8 cellular contexts compared by ENCODE assay signal in genomic region chr1:167635233-167635648, GRCh38. TPM values are rescaled to one million over a fixed set of nuclear protein-coding genes. Genes with fewer than 3 reads are reported as not detected.
DNase-seq lines count a peak whose midpoint lies in the region; ATAC-seq and TF ChIP-seq lines count a peak whose summit lies in the region.

No MANE protein-coding gene starts in this region.

- no peak; a peak in 1 of 4 replicates for TF ChIP-seq CTCF in GM23338 (conservative IDR thresholded peaks at IDR 0.05; ENCODE audit: low read depth in 2 of 2)
- TF ChIP-seq CTCF in heart left ventricle (IDR thresholded peaks at IDR 0.05), result no peak
- TF ChIP-seq CTCF in omental fat pad (IDR thresholded peaks at IDR 0.05), result no peak

- H3K4me1 ChIP-seq in GM23338 (ENCODE audit: insufficient read depth) (peaks cover 34% of the 10 kb centered on the region), heart left ventricle (peaks cover 9 to 87% (median 66%) of the 10 kb centered on the region in 12 donors)

- no peak overlapping the region for H3K27ac Mint-ChIP-seq in GM23338

- intact Hi-C loops in heart left ventricle (cut with DNase I), result loop anchor here in 4 of 10 donors (2.0 to 10.0 kb wide), 2 partner anchors 16 to 50 kb away; no protein-coding TSS in a partner anchor

- no peaks in the 10 kb centered on the region for H3K36me3 Mint-ChIP-seq in GM23338 (ENCODE audit: low read depth)

- peak; percentile 92 for ATAC-seq in GM23338
- peak; percentile 47 to 80 (median 74) for ATAC-seq in heart left ventricle
- peak; percentile 77 for ATAC-seq in omental fat pad (ENCODE audit: low FRiP score)
- ATAC-seq in GM18498 (IDR thresholded peaks at IDR 0.05; ENCODE audit: unreplicated experiment), result no peak

- peak overlapping the region; percentile 47; the same call in 2 of the 3 replicates for H3K4me3 Mint-ChIP-seq in GM23338

- peaks cover 45% of the 10 kb centered on the region for H3K4me1 Mint-ChIP-seq in GM23338

- no peaks in the 10 kb centered on the region for H3K9me2 ChIP-seq in GM23338 (ENCODE audit: insufficient read depth)

- H3K36me3 ChIP-seq in GM23338 (ENCODE audit: insufficient read depth) (no peaks in the 10 kb centered on the region), heart left ventricle (peaks cover 0 to 41% (median 7%) of the 10 kb centered on the region in 9 donors)

- peak overlapping the region; percentile 70 for H3K4me2 ChIP-seq in GM23338

- H3F3A ChIP-seq in GM23338 (replicated peaks; ENCODE audit: low read depth), result no peaks in the 10 kb centered on the region

- peak overlapping the region; percentile 42 for H3K4me3 ChIP-seq in GM23338
- H3K4me3 ChIP-seq in heart left ventricle, result peak overlapping the region in 8 of 12 donors; percentile 3 to 31 (median 24)

- H2AFZ ChIP-seq in GM23338, result peak overlapping the region; percentile 61

- H3K27me3 ChIP-seq in GM23338 (ENCODE audit: insufficient read depth) (peaks cover 40% of the 10 kb centered on the region), heart left ventricle (no peaks in the 10 kb centered on the region)

- 4 to 23% (median 13%) methylated on average over 11 to 18 of the region's 18 CpGs for WGBS in heart left ventricle, 4 donors

- no peaks in the 10 kb centered on the region for H3K9me3 ChIP-seq in heart left ventricle

- no peaks in the 10 kb centered on the region for H3K79me2 ChIP-seq in GM23338 (replicated peaks; ENCODE audit: insufficient read depth)

- TF ChIP-seq POLR2A in heart left ventricle (IDR thresholded peaks at IDR 0.05), result peak in 1 of 2 donors; percentile 13

- DNase-seq in GM23338 (ENCODE audit: low spot score), result peak; percentile 85
- peak; percentile 61 for DNase-seq in NCI-H82 treated with DMSO at 0.1 percent for 48 hours (lab: John Stamatoyannopoulos, UW; ENCODE audit: unreplicated experiment)
- DNase-seq in heart left ventricle, result peak; percentile 64 to 81 (median 68)
- no peak for DNase-seq in omental fat pad (ENCODE audit: low spot score)
- no peak for DNase-seq in dedifferentiated amniotic fluid mesenchymal stem cell (ENCODE audit: extremely low spot score)
- DNase-seq in GOT3 (lab: John Stamatoyannopoulos, UW), result no peak
- DNase-seq in stimulated activated CD4-positive, alpha-beta T cell treated with anti-CD3 and anti-CD28 coated beads, Interleukin-15, amount 100 ng/mL, for 24 hours, result no peak

- no peaks in the 10 kb centered on the region for H3K9me3 Mint-ChIP-seq in GM23338

- peaks cover 22% of the 10 kb centered on the region for H3K27me3 Mint-ChIP-seq in GM23338 (ENCODE audit: insufficient read depth, low read depth, poor library complexity)

- no peak overlapping the region for H3K27ac ChIP-seq in GM23338 (ENCODE audit: low read depth)
- H3K27ac ChIP-seq in heart left ventricle, result peak overlapping the region; percentile 15 to 99 (median 78)

- no peaks in the 10 kb centered on the region for H4K20me1 ChIP-seq in GM23338 (replicated peaks; ENCODE audit: insufficient read depth)

TF ChIP-seq in GM23338, 12 proteins besides CTCF, POLR2A, EP300 and RAD21 (continues in another document):
- TF ChIP-seq ZNF462 (CRISPR knock-in tag; IDR thresholded peaks at IDR 0.05) (no peak), ZNF114 (CRISPR knock-in tag; IDR thresholded peaks at IDR 0.05) (no peak), CREB1 (CRISPR knock-in tag; IDR thresholded peaks at IDR 0.05; ENCODE audit: low read depth) (no peak), ETS1 (IDR thresholded peaks at IDR 0.05) (no peak), EZH2phosphoT487 (IDR thresholded peaks at IDR 0.05; ENCODE audit: unreplicated experiment) (no peak), EZH2 (IDR thresholded peaks at IDR 0.05; ENCODE audit: low read depth, unreplicated experiment) (no peak)

RNA-seq across cellular contexts. Expression of gene RCSD1, which starts 5.2 kb away (rescaled TPM):
- 0.73 TPM in 1 of 2 replicates, not detected in the other for total RNA-seq in GM23338 (2014; rRNA removed; shearing (Covaris generic))
- 0.18 and 0.42 TPM in 2 replicates for polyA plus RNA-seq in GM23338 (2016; fragmentation: Nextera tagmentation; extraction: Ambion mirVana)
- total RNA-seq in heart left ventricle, result 10 to 100 TPM; 25.0 to 51.5 (median 38.1) TPM
- 10 to 100 TPM; 14.1 to 14.2 TPM for polyA plus RNA-seq in heart left ventricle
- total RNA-seq in omental fat pad, result 10 to 100 TPM; 11.3 to 37.5 (median 16.2) TPM

Comparison
In these comparisons a context has a peak if more than half of its experiments do, and no peak if none do; other contexts are left out.
1. DNase-seq: peak in GM23338 (single experiment), NCI-H82 treated with DMSO at 0.1 percent for 48 hours (single experiment) and heart left ventricle (5 of 5); none in omental fat pad (single experiment), dedifferentiated amniotic fluid mesenchymal stem cell (single experiment), GOT3 (single experiment) and stimulated activated CD4-positive, alpha-beta T cell treated with anti-CD3 and anti-CD28 coated beads, Interleukin-15, amount 100 ng/mL, for 24 hours (single experiment).